13 cellular contexts compared by ENCODE assay signal in the genomic region with DNA sequence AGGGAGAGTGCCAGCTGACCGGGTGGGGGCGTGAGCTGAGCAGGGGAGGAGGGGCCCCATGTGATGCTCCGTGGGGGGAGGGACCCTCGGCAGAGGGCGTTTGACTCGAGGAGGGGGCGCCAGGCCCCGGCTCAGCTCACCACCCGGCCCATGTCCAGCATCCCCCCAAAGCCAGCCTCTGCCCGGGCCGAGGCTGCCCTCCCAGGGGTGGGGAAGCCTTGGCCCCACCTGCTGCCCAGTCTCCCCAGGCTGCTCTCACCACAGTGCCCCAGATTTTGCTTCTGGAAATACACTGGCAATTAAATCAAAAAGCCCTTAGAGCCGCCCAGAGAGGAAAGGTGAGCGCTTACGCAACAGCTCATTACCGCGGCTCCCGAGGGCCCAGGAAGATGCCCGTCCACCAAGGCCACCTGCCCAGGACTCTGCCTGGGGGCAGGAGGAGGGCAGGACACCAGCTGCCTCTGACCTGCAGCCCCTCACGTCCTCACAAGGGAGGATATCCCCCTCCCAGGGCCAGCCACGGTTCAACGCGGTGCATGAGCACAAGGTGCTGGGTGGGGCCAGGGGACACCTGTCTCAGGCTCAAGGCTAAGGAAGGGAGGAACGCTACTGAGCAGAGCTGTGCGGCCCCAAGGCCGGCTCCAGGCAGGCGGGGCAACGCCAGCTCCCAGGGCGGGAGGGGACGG.
DNase-seq lines count a peak whose midpoint lies in the region; ATAC-seq and TF ChIP-seq lines count a peak whose summit lies in the region.
"Had no signal": no experiment of that assay in that cellular context is flagged by ENCODE, and none has a peak within 500 bp of the region (broad histone marks: within the 10 kb centered on the region; RNA-seq: fewer than 3 reads in every experiment).

No MANE protein-coding gene starts in this region.

- WGBS in right lobe of liver (ENCODE audit: insufficient coverage, low coverage, low lambda C conversion rate, missing lambda C conversion rate): 18% methylated on average over 6 of the region's 29 CpGs
- WGBS in transverse colon (ENCODE audit: low coverage in 1 of 2), 2 donors: 51% methylated on average over 27 of the region's 29 CpGs; no CpG with 5 or more reads in 1 of the 2 donors

- in situ Hi-C loops in transverse colon (cut with MboI; ENCODE audit: low pct_ligation_motif_present in 1 of 4, low pct_unique_long_range_greater_than_20kb in 1 of 4, low sequenced_read_pairs in 3 of 4): loop anchor here in 1 of 4 donors (25.0 kb wide), 1 partner anchor 255 kb away; no protein-coding TSS in a partner anchor

- ATAC-seq in activated naive CD4-positive, alpha-beta T cell treated with anti-CD3 and anti-CD28 coated beads, Interleukin-2, amount 50 U/mL, for 72 hours: no peak
- ATAC-seq in right lobe of liver: peak in 3 of 4 donors; percentile 23 to 37 (median 30)
- no peak for ATAC-seq in HG03442 (IDR thresholded peaks at IDR 0.05; ENCODE audit: unreplicated experiment)
- ATAC-seq: PC-3, T-helper 17 cell had no signal

- H3K27ac ChIP-seq in cingulate gyrus (ENCODE audit: low read depth, low read length) (peak overlapping the region; percentile 29), right lobe of liver (no peak overlapping the region), transverse colon (peak overlapping the region; percentile 72 to 91 (median 88))
- H3K27ac ChIP-seq: neural progenitor cell had no signal

- H3K4me1 Mint-ChIP-seq in activated naive CD4-positive, alpha-beta T cell treated with anti-CD3 and anti-CD28 coated beads, Interleukin-2, amount 10 ng/mL, durations not matched to agents 7 days and 5 days: no peaks in the 10 kb centered on the region
- H3K4me1 Mint-ChIP-seq: T-helper 17 cell had no signal

- no peak overlapping the region for H3K4me3 Mint-ChIP-seq in activated naive CD4-positive, alpha-beta T cell treated with anti-CD3 and anti-CD28 coated beads, Interleukin-2, amount 10 ng/mL, durations not matched to agents 7 days and 5 days
- H3K4me3 Mint-ChIP-seq: activated CD4-positive, alpha-beta T cell treated with anti-CD3 and anti-CD28 coated beads, Interleukin-2, amount 10 ng/mL, durations not matched to agents 7 days and 5 days; neural progenitor cell; T-helper 17 cell had no signal

- CTCF ChIA-PET in activated naive CD4-positive, alpha-beta T cell treated with anti-CD3 and anti-CD28 coated beads, Interleukin-2, amount 10 ng/mL, durations not matched to agents 7 days and 5 days (lab: Charles Lee): interaction anchor here (1.4 kb wide), 1 partner anchor 9 kb away, joined by 4 read pairs; no protein-coding TSS in a partner anchor

- TF ChIP-seq POLR2A in right lobe of liver (IDR thresholded peaks at IDR 0.05) (no peak), transverse colon (IDR thresholded peaks at IDR 0.05) (peak; percentile 39)

- TF ChIP-seq EP300 in transverse colon (IDR thresholded peaks at IDR 0.05; ENCODE audit: low read depth): no peak

- no peaks in the 10 kb centered on the region for H3K36me3 Mint-ChIP-seq in activated naive CD4-positive, alpha-beta T cell treated with anti-CD3 and anti-CD28 coated beads, Interleukin-2, amount 10 ng/mL, durations not matched to agents 7 days and 5 days
- H3K36me3 Mint-ChIP-seq in activated naive CD4-positive, alpha-beta T cell treated with anti-CD3 and anti-CD28 coated beads, Interleukin-2, amount 50 U/mL, for 72 hours: no peaks in the 10 kb centered on the region

- H3K9me3 ChIP-seq in right lobe of liver: no peaks in the 10 kb centered on the region
- H3K9me3 ChIP-seq in transverse colon: no peaks in the 10 kb centered on the region

- H3K36me3 ChIP-seq in right lobe of liver: no peaks in the 10 kb centered on the region
- no peaks in the 10 kb centered on the region for H3K36me3 ChIP-seq in transverse colon
- H3K36me3 ChIP-seq: neural progenitor cell had no signal

- DNase-seq in activated naive CD4-positive, alpha-beta T cell treated with anti-CD3 and anti-CD28 coated beads, Interleukin-2, amount 10 ng/mL, durations not matched to agents 7 days and 5 days: peak; percentile 8
- DNase-seq in activated naive CD4-positive, alpha-beta T cell treated with anti-CD3 and anti-CD28 coated beads, Interleukin-2, amount 50 U/mL, for 72 hours (ENCODE audit: low spot score in 2 of 2): no peak
- DNase-seq in right lobe of liver (peak; percentile 16 to 44 (median 42)), transverse colon (peak; percentile 60), islet precursor cell (no peak), activated T-cell treated with anti-CD3 and anti-CD28 coated beads for 4 hours (no peak)
- DNase-seq: activated CD4-positive, alpha-beta T cell treated with anti-CD3 and anti-CD28 coated beads, Interleukin-2, amount 10 ng/mL, durations not matched to agents 7 days and 5 days; NCI-H2029; PC-3; T-helper 17 cell had no signal

- peaks cover 22% of the 10 kb centered on the region for H3K27me3 Mint-ChIP-seq in activated naive CD4-positive, alpha-beta T cell treated with anti-CD3 and anti-CD28 coated beads, Interleukin-2, amount 10 ng/mL, durations not matched to agents 7 days and 5 days

- no peak overlapping the region for H3K27ac Mint-ChIP-seq in activated naive CD4-positive, alpha-beta T cell treated with anti-CD3 and anti-CD28 coated beads, Interleukin-2, amount 10 ng/mL, durations not matched to agents 7 days and 5 days
- no peak overlapping the region for H3K27ac Mint-ChIP-seq in activated naive CD4-positive, alpha-beta T cell treated with anti-CD3 and anti-CD28 coated beads, Interleukin-2, amount 50 U/mL, for 72 hours
- H3K27ac Mint-ChIP-seq: activated CD4-positive, alpha-beta T cell treated with anti-CD3 and anti-CD28 coated beads, Interleukin-2, amount 10 ng/mL, durations not matched to agents 7 days and 5 days; neural progenitor cell; T-helper 17 cell had no signal

- H3K27me3 ChIP-seq in right lobe of liver: no peaks in the 10 kb centered on the region
- H3K27me3 ChIP-seq in transverse colon: no peaks in the 10 kb centered on the region
- H3K27me3 ChIP-seq: neural progenitor cell had no signal

- H3K4me1 ChIP-seq in right lobe of liver (no peaks in the 10 kb centered on the region), transverse colon (peaks cover 42 to 61% (median 57%) of the 10 kb centered on the region in 4 donors)
- H3K4me1 ChIP-seq: neural progenitor cell had no signal

- intact Hi-C loops in right lobe of liver (cut with DNase I): loop anchor here in 1 of 2 donors (10.0 kb wide), 1 partner anchor 67 kb away; the partner anchor contains the start of gene INPP5A
- intact Hi-C loops in transverse colon (cut with DNase I; ENCODE audit: low total_unique reads): loop anchor here (5.0 kb wide), 1 partner anchor 70 kb away; the partner anchor contains the start of gene INPP5A

- H3K4me3 ChIP-seq in right lobe of liver (no peak overlapping the region), transverse colon (peak overlapping the region in 2 of 4 donors; percentile 12 to 13)
- H3K4me3 ChIP-seq: neural progenitor cell had no signal

- no peaks in the 10 kb centered on the region for H3K9me3 Mint-ChIP-seq in activated naive CD4-positive, alpha-beta T cell treated with anti-CD3 and anti-CD28 coated beads, Interleukin-2, amount 10 ng/mL, durations not matched to agents 7 days and 5 days
- peaks cover 0 to 4% of the 10 kb centered on the region in 2 donors for H3K9me3 Mint-ChIP-seq in activated naive CD4-positive, alpha-beta T cell treated with anti-CD3 and anti-CD28 coated beads, Interleukin-2, amount 50 U/mL, for 72 hours
- H3K9me3 Mint-ChIP-seq: activated CD4-positive, alpha-beta T cell treated with anti-CD3 and anti-CD28 coated beads, Interleukin-2, amount 10 ng/mL, durations not matched to agents 7 days and 5 days had no signal

- TF ChIP-seq CTCF in right lobe of liver (IDR thresholded peaks at IDR 0.05) (no peak), transverse colon (IDR thresholded peaks at IDR 0.05) (no peak)

Comparison
In these comparisons a context has a peak if more than half of its experiments do, and no peak if none do; other contexts are left out.
1. DNase-seq: peak in activated naive CD4-positive, alpha-beta T cell treated with anti-CD3 and anti-CD28 coated beads, Interleukin-2, amount 10 ng/mL, durations not matched to agents 7 days and 5 days (single experiment), right lobe of liver (3 of 3) and transverse colon (single experiment); none in activated naive CD4-positive, alpha-beta T cell treated with anti-CD3 and anti-CD28 coated beads, Interleukin-2, amount 50 U/mL, for 72 hours (0 of 2), islet precursor cell (single experiment) and activated T-cell treated with anti-CD3 and anti-CD28 coated beads for 4 hours (single experiment).
2. ATAC-seq: peak in right lobe of liver (3 of 4); none in activated naive CD4-positive, alpha-beta T cell treated with anti-CD3 and anti-CD28 coated beads, Interleukin-2, amount 50 U/mL, for 72 hours (0 of 2) and HG03442 (single experiment).
3. H3K27ac ChIP-seq: peak in cingulate gyrus (single experiment) and transverse colon (4 of 4); none in right lobe of liver (0 of 3).